Comparison of ENCODE assay signal across 1 cellular context in genomic region chr2:169362346-169363026, GRCh38.
TF ChIP-seq lines count a peak whose summit lies in the region.

LRP2 (minus strand) TSS chr2:169362534; CDS start chr2:169362399, 135 bp downstream.

TF ChIP-seq in HepG2, 621 proteins besides CTCF, POLR2A, EP300 and RAD21 (continued from another document and continues in another):
- TF ChIP-seq, protein P1, sequence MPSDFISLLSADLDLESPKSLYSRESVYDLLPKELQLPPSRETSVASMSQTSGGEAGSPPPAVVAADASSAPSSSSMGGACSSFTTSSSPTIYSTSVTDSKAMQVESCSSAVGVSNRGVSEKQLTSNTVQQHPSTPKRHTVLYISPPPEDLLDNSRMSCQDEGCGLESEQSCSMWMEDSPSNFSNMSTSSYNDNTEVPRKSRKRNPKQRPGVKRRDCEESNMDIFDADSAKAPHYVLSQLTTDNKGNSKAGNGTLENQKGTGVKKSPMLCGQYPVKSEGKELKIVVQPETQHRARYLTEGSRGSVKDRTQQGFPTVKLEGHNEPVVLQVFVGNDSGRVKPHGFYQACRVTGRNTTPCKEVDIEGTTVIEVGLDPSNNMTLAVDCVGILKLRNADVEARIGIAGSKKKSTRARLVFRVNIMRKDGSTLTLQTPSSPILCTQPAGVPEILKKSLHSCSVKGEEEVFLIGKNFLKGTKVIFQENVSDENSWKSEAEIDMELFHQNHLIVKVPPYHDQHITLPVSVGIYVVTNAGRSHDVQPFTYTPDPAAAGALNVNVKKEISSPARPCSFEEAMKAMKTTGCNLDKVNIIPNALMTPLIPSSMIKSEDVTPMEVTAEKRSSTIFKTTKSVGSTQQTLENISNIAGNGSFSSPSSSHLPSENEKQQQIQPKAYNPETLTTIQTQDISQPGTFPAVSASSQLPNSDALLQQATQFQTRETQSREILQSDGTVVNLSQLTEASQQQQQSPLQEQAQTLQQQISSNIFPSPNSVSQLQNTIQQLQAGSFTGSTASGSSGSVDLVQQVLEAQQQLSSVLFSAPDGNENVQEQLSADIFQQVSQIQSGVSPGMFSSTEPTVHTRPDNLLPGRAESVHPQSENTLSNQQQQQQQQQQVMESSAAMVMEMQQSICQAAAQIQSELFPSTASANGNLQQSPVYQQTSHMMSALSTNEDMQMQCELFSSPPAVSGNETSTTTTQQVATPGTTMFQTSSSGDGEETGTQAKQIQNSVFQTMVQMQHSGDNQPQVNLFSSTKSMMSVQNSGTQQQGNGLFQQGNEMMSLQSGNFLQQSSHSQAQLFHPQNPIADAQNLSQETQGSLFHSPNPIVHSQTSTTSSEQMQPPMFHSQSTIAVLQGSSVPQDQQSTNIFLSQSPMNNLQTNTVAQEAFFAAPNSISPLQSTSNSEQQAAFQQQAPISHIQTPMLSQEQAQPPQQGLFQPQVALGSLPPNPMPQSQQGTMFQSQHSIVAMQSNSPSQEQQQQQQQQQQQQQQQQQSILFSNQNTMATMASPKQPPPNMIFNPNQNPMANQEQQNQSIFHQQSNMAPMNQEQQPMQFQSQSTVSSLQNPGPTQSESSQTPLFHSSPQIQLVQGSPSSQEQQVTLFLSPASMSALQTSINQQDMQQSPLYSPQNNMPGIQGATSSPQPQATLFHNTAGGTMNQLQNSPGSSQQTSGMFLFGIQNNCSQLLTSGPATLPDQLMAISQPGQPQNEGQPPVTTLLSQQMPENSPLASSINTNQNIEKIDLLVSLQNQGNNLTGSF (CRISPR knock-in tag; IDR thresholded peaks at IDR 0.05), result 0 out of 2 replicates have a peak, but pooled peaks have one; percentile 52
- TF ChIP-seq SALL1 (CRISPR knock-in tag; IDR thresholded peaks at IDR 0.05) (peak; percentile 68), PITX1 (CRISPR knock-in tag; IDR thresholded peaks at IDR 0.05) (peak; percentile 33; the same call in 1 of the 2 replicates), BORCS8-MEF2B (CRISPR knock-in tag; IDR thresholded peaks at IDR 0.05) (no peak), MIXL1 (CRISPR knock-in tag; IDR thresholded peaks at IDR 0.05) (no peak), ZGPAT (CRISPR knock-in tag; IDR thresholded peaks at IDR 0.05) (peak; percentile 20; the same call in 1 of the 2 replicates), CBX5 (CRISPR knock-in tag; IDR thresholded peaks at IDR 0.05; ENCODE audit: borderline replicate concordance) (0 out of 2 replicates have a peak, but pooled peaks have one; percentile 25), CEBPB (IDR thresholded peaks at IDR 0.05; ENCODE audit: borderline replicate concordance, low read depth, low read length) (no peak), ZNF296 (CRISPR knock-in tag; conservative IDR thresholded peaks at IDR 0.05) (0 out of 2 replicates have a peak, but pooled peaks have one; percentile 75), YEATS4 (CRISPR knock-in tag; IDR thresholded peaks at IDR 0.05; ENCODE audit: borderline replicate concordance) (0 out of 2 replicates have a peak, but pooled peaks have one; percentile 26), PHF20 (CRISPR knock-in tag; IDR thresholded peaks at IDR 0.05) (0 out of 2 replicates have a peak, but pooled peaks have one; percentile 38), ZNF512B (CRISPR knock-in tag; IDR thresholded peaks at IDR 0.05; ENCODE audit: borderline replicate concordance) (peak; percentile 90), ZNF460 (CRISPR knock-in tag; IDR thresholded peaks at IDR 0.05; ENCODE audit: borderline replicate concordance) (no peak), EZH2 (conservative IDR thresholded peaks at IDR 0.05; ENCODE audit: low read depth, low read length) (peak; percentile 99; the same call in 1 of the 2 replicates), ZBTB7B (CRISPR knock-in tag; IDR thresholded peaks at IDR 0.05) (peak; percentile 70), MAX (IDR thresholded peaks at IDR 0.05) (0 out of 2 replicates have a peak, but pooled peaks have one; percentile 6), ZNF709 (CRISPR knock-in tag; IDR thresholded peaks at IDR 0.05) (0 out of 2 replicates have a peak, but pooled peaks have one; percentile 7), ZNF543 (CRISPR knock-in tag; IDR thresholded peaks at IDR 0.05) (peak; percentile 6; the same call in 1 of the 2 replicates), ZNF737 (CRISPR knock-in tag; IDR thresholded peaks at IDR 0.05; ENCODE audit: borderline replicate concordance) (0 out of 2 replicates have a peak, but pooled peaks have one; percentile 64), TOPORS (CRISPR knock-in tag; IDR thresholded peaks at IDR 0.05) (peak; percentile 40), ZNF24 (IDR thresholded peaks at IDR 0.05) (no peak), ZBTB43 (CRISPR knock-in tag; conservative IDR thresholded peaks at IDR 0.05) (peak; percentile 73), DPF2 (CRISPR knock-in tag; IDR thresholded peaks at IDR 0.05; ENCODE audit: borderline replicate concordance, low read depth) (0 out of 2 replicates have a peak, but pooled peaks have one; percentile 36), HDAC1 (CRISPR knock-in tag; IDR thresholded peaks at IDR 0.05) (peak; percentile 60; the same call in 1 of the 2 replicates), SP4 (CRISPR knock-in tag; IDR thresholded peaks at IDR 0.05) (peak; percentile 53), KDM2A (CRISPR knock-in tag; IDR thresholded peaks at IDR 0.05; ENCODE audit: borderline replicate concordance, low read depth) (peak; percentile 60; the same call in 1 of the 2 replicates), ZFP36 (IDR thresholded peaks at IDR 0.05; ENCODE audit: borderline replicate concordance, low read depth, low read length, partially characterized antibody) (no peak), ZNF629 (CRISPR knock-in tag; conservative IDR thresholded peaks at IDR 0.05) (peak; percentile 96), LCORL (IDR thresholded peaks at IDR 0.05) (no peak), LCORL (CRISPR knock-in tag; IDR thresholded peaks at IDR 0.05) (peak; percentile 20; the same call in 1 of the 2 replicates)
- TF ChIP-seq, protein P2, sequence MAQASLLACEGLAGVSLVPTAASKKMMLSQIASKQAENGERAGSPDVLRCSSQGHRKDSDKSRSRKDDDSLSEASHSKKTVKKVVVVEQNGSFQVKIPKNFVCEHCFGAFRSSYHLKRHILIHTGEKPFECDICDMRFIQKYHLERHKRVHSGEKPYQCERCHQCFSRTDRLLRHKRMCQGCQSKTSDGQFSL (CRISPR knock-in tag; IDR thresholded peaks at IDR 0.05), result 0 out of 2 replicates have a peak, but pooled peaks have one; percentile 22
- TF ChIP-seq, protein P3, sequence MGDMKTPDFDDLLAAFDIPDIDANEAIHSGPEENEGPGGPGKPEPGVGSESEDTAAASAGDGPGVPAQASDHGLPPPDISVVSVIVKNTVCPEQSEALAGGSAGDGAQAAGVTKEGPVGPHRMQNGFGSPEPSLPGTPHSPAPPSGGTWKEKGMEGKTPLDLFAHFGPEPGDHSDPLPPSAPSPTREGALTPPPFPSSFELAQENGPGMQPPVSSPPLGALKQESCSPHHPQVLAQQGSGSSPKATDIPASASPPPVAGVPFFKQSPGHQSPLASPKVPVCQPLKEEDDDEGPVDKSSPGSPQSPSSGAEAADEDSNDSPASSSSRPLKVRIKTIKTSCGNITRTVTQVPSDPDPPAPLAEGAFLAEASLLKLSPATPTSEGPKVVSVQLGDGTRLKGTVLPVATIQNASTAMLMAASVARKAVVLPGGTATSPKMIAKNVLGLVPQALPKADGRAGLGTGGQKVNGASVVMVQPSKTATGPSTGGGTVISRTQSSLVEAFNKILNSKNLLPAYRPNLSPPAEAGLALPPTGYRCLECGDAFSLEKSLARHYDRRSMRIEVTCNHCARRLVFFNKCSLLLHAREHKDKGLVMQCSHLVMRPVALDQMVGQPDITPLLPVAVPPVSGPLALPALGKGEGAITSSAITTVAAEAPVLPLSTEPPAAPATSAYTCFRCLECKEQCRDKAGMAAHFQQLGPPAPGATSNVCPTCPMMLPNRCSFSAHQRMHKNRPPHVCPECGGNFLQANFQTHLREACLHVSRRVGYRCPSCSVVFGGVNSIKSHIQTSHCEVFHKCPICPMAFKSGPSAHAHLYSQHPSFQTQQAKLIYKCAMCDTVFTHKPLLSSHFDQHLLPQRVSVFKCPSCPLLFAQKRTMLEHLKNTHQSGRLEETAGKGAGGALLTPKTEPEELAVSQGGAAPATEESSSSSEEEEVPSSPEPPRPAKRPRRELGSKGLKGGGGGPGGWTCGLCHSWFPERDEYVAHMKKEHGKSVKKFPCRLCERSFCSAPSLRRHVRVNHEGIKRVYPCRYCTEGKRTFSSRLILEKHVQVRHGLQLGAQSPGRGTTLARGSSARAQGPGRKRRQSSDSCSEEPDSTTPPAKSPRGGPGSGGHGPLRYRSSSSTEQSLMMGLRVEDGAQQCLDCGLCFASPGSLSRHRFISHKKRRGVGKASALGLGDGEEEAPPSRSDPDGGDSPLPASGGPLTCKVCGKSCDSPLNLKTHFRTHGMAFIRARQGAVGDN (CRISPR knock-in tag; IDR thresholded peaks at IDR 0.05), result peak; percentile 73
- TF ChIP-seq, protein P4, sequence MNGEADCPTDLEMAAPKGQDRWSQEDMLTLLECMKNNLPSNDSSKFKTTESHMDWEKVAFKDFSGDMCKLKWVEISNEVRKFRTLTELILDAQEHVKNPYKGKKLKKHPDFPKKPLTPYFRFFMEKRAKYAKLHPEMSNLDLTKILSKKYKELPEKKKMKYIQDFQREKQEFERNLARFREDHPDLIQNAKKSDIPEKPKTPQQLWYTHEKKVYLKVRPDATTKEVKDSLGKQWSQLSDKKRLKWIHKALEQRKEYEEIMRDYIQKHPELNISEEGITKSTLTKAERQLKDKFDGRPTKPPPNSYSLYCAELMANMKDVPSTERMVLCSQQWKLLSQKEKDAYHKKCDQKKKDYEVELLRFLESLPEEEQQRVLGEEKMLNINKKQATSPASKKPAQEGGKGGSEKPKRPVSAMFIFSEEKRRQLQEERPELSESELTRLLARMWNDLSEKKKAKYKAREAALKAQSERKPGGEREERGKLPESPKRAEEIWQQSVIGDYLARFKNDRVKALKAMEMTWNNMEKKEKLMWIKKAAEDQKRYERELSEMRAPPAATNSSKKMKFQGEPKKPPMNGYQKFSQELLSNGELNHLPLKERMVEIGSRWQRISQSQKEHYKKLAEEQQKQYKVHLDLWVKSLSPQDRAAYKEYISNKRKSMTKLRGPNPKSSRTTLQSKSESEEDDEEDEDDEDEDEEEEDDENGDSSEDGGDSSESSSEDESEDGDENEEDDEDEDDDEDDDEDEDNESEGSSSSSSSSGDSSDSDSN (CRISPR knock-in tag; IDR thresholded peaks at IDR 0.05), result peak; percentile 5; the same call in 1 of the 2 replicates
- TF ChIP-seq, protein P5, sequence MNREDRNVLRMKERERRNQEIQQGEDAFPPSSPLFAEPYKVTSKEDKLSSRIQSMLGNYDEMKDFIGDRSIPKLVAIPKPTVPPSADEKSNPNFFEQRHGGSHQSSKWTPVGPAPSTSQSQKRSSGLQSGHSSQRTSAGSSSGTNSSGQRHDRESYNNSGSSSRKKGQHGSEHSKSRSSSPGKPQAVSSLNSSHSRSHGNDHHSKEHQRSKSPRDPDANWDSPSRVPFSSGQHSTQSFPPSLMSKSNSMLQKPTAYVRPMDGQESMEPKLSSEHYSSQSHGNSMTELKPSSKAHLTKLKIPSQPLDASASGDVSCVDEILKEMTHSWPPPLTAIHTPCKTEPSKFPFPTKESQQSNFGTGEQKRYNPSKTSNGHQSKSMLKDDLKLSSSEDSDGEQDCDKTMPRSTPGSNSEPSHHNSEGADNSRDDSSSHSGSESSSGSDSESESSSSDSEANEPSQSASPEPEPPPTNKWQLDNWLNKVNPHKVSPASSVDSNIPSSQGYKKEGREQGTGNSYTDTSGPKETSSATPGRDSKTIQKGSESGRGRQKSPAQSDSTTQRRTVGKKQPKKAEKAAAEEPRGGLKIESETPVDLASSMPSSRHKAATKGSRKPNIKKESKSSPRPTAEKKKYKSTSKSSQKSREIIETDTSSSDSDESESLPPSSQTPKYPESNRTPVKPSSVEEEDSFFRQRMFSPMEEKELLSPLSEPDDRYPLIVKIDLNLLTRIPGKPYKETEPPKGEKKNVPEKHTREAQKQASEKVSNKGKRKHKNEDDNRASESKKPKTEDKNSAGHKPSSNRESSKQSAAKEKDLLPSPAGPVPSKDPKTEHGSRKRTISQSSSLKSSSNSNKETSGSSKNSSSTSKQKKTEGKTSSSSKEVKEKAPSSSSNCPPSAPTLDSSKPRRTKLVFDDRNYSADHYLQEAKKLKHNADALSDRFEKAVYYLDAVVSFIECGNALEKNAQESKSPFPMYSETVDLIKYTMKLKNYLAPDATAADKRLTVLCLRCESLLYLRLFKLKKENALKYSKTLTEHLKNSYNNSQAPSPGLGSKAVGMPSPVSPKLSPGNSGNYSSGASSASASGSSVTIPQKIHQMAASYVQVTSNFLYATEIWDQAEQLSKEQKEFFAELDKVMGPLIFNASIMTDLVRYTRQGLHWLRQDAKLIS (CRISPR knock-in tag; IDR thresholded peaks at IDR 0.05), result no peak
